24 cellular contexts compared by ENCODE assay signal in the genomic region with DNA sequence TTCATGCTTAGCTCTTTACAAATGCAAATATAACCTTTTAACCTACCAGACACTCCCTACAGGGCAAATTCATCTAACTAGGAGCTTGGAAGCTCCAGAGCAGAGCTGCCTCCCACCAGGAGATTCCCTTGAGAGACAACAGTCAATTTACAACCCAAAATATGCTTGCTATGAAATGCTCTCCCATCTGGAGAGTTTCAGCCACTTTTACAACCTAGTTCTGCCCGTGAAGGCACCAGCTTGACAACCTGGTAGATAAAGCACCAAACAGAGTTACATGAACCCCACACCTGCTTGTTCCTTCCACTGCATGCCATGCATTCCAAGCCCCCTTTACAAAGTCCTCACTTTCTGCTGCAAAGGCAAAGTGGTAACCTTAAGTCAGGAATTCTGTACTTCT.
DNase-seq lines count a peak whose midpoint lies in the region; TF ChIP-seq lines count a peak whose summit lies in the region.
"Had no signal": no experiment of that assay in that cellular context is flagged by ENCODE, and none has a peak within 500 bp of the region (broad histone marks: within the 10 kb centered on the region; RNA-seq: fewer than 3 reads in every experiment).

No MANE protein-coding gene starts in this region.

- H3K9me3 ChIP-seq in A673 (ENCODE audit: low read depth, low read length, poor library complexity, severe bottlenecking) (no peaks in the 10 kb centered on the region), HUES64 (ENCODE audit: insufficient read depth, low read depth, low read length) (peaks cover 13% of the 10 kb centered on the region), iPS DF 6.9 (ENCODE audit: control insufficient read depth, insufficient read depth, low read length) (no peaks in the 10 kb centered on the region)
- H3K9me3 ChIP-seq: BE2C, Caco-2 had no signal

- DNase-seq in A673 (ENCODE audit: low spot score) (peak; percentile 5), iPS DF 6.9 (ENCODE audit: low read depth, low spot score) (peak; percentile 54), mesothelial cell of epicardium (ENCODE audit: low spot score in 2 of 2, unreplicated experiment in 2 of 2) (no peak), brain microvascular endothelial cell (no peak), NCI-H1105 treated with DMSO at 0.1 percent for 48 hours (lab: John Stamatoyannopoulos, UW) (no peak), GM19240 (ENCODE audit: insufficient read length, low spot score) (no peak)
- no peak for DNase-seq in activated CD4-positive, alpha-beta T cell treated with anti-CD3 and anti-CD28 coated beads for 48 hours
- DNase-seq: 8988T; BE2C; Caco-2; CD4-positive, CD25-positive, alpha-beta regulatory T cell; GDM1; NCI-H1092 treated with DMSO at 0.1 percent for 48 hours; NCI-H1694; NCI-H2081 treated with DMSO at 0.1 percent for 48 hours; NCI-H510A; NCI-H748 treated with DMSO at 0.1 percent for 48 hours; NK-92 treated with Interleukin-12 subunit alpha and Interleukin-12 subunit beta, amount 100 ng/mL, for 24 hours; SHP77 had no signal

- POLR2A ChIA-PET in A673 (lab: Charles Lee; ENCODE audit: low non-redundant PET) = no interaction called here

- H3K27ac ChIP-seq in A673 (ENCODE audit: low read depth, low read length, poor library complexity, severe bottlenecking) (no peak overlapping the region), HUES64 (ENCODE audit: low read depth, low read length) (peak overlapping the region; percentile 89), iPS DF 6.9 (ENCODE audit: low read length) (no peak overlapping the region), brain microvascular endothelial cell (no peak overlapping the region)
- H3K27ac ChIP-seq: HL-60, SK-N-MC had no signal

- peaks cover 17% of the 10 kb centered on the region for H3K4me1 Mint-ChIP-seq in mesothelial cell of epicardium
- H3K4me1 Mint-ChIP-seq: CD4-positive, CD25-positive, alpha-beta regulatory T cell had no signal

- H3K27ac Mint-ChIP-seq in mesothelial cell of epicardium = peak overlapping the region; percentile 95
- H3K27ac Mint-ChIP-seq: CD4-positive, CD25-positive, alpha-beta regulatory T cell had no signal

- H3K27me3 Mint-ChIP-seq in mesothelial cell of epicardium (ENCODE audit: low read depth) = no peaks in the 10 kb centered on the region
- H3K27me3 Mint-ChIP-seq: CD4-positive, CD25-positive, alpha-beta regulatory T cell had no signal

- peaks cover 18% of the 10 kb centered on the region for H3K9me3 Mint-ChIP-seq in mesothelial cell of epicardium

- TF ChIP-seq CTCF in A673 (conservative IDR thresholded peaks at IDR 0.05; ENCODE audit: low read depth, low read length) (no peak), mesothelial cell of epicardium (IDR thresholded peaks at IDR 0.05; ENCODE audit: unreplicated experiment) (no peak), brain microvascular endothelial cell (IDR thresholded peaks at IDR 0.05; ENCODE audit: low read depth, low read length, missing control alignments) (no peak)

- CTCF ChIA-PET in A673 (lab: Charles Lee) = no interaction called here

- H3K9ac ChIP-seq in HUES64 (ENCODE audit: low read depth, low read length) = no peak overlapping the region; the same call in 1 of the 2 replicates

- no peaks in the 10 kb centered on the region for H3K36me3 ChIP-seq in A673 (ENCODE audit: insufficient read depth, low read length, poor library complexity, severe bottlenecking)
- H3K36me3 ChIP-seq in HUES64 (ENCODE audit: insufficient read depth, low read length) = no peaks in the 10 kb centered on the region
- H3K36me3 ChIP-seq in iPS DF 6.9 (ENCODE audit: control insufficient read depth, insufficient read depth, low read length) = no peaks in the 10 kb centered on the region
- no peaks in the 10 kb centered on the region for H3K36me3 ChIP-seq in brain microvascular endothelial cell (replicated peaks)
- H3K36me3 ChIP-seq: BE2C had no signal

- H3K4me3 Mint-ChIP-seq in mesothelial cell of epicardium = no peak overlapping the region
- H3K4me3 Mint-ChIP-seq: CD4-positive, CD25-positive, alpha-beta regulatory T cell had no signal

- H3K4me3 ChIP-seq in A673 (ENCODE audit: low read depth, low read length, poor library complexity, severe bottlenecking) (no peak overlapping the region), HUES64 (ENCODE audit: low read length) (no peak overlapping the region), iPS DF 6.9 (ENCODE audit: low read length) (no peak overlapping the region), brain microvascular endothelial cell (ENCODE audit: low read depth, low read length) (no peak overlapping the region)
- H3K4me3 ChIP-seq: GM12878, K562, SK-N-MC had no signal

- WGBS in HUES64 = 15% methylated on average over 1 of the region's 1 CpG
- no CpG with 5 or more reads among the region's 1 CpG for WGBS in iPS DF 6.9 (ENCODE audit: insufficient coverage, insufficient read length)

- H3K27me3 ChIP-seq in A673 (replicated peaks; ENCODE audit: insufficient read depth, low read depth, low read length, poor library complexity) (no peaks in the 10 kb centered on the region), HUES64 (ENCODE audit: insufficient read depth, low read length) (no peaks in the 10 kb centered on the region), iPS DF 6.9 (ENCODE audit: control insufficient read depth, insufficient read depth, low read length) (no peaks in the 10 kb centered on the region), brain microvascular endothelial cell (replicated peaks) (no peaks in the 10 kb centered on the region)
- H3K27me3 ChIP-seq: BE2C had no signal

- H3K4me1 ChIP-seq in A673 (ENCODE audit: insufficient read depth, low read length, poor library complexity, severe bottlenecking) (no peaks in the 10 kb centered on the region), HUES64 (ENCODE audit: insufficient read depth, low read length) (peaks cover 14% of the 10 kb centered on the region), iPS DF 6.9 (ENCODE audit: control insufficient read depth, insufficient read depth, low read length) (no peaks in the 10 kb centered on the region)
- H3K4me1 ChIP-seq: BE2C, Caco-2 had no signal

- in situ Hi-C loops in brain microvascular endothelial cell (cut with HindIII; ENCODE audit: low pct_ligation_motif_present, low sequenced_read_pairs) = no loop called here

- peaks cover 7% of the 10 kb centered on the region for H3K36me3 Mint-ChIP-seq in mesothelial cell of epicardium
- H3K36me3 Mint-ChIP-seq: CD4-positive, CD25-positive, alpha-beta regulatory T cell had no signal

- BruUV-seq in A673 (replicated peaks; lab: Mats Ljungman, UMichigan) = no TSS peak

- intact Hi-C loops in A673 (cut with micrococcal nuclease; ENCODE audit: unreplicated experiment) = loop anchor here (10.0 kb wide), 1 partner anchor 57 kb away; no protein-coding TSS in a partner anchor

Comparison
In these comparisons a context has a peak if more than half of its experiments do, and no peak if none do; other contexts are left out.
1. DNase-seq: peak in A673 (single experiment) and iPS DF 6.9 (single experiment); none in mesothelial cell of epicardium (0 of 2), brain microvascular endothelial cell (single experiment), NCI-H1105 treated with DMSO at 0.1 percent for 48 hours (single experiment), activated CD4-positive, alpha-beta T cell treated with anti-CD3 and anti-CD28 coated beads for 48 hours (single experiment) and GM19240 (single experiment).